In the genomic region with DNA sequence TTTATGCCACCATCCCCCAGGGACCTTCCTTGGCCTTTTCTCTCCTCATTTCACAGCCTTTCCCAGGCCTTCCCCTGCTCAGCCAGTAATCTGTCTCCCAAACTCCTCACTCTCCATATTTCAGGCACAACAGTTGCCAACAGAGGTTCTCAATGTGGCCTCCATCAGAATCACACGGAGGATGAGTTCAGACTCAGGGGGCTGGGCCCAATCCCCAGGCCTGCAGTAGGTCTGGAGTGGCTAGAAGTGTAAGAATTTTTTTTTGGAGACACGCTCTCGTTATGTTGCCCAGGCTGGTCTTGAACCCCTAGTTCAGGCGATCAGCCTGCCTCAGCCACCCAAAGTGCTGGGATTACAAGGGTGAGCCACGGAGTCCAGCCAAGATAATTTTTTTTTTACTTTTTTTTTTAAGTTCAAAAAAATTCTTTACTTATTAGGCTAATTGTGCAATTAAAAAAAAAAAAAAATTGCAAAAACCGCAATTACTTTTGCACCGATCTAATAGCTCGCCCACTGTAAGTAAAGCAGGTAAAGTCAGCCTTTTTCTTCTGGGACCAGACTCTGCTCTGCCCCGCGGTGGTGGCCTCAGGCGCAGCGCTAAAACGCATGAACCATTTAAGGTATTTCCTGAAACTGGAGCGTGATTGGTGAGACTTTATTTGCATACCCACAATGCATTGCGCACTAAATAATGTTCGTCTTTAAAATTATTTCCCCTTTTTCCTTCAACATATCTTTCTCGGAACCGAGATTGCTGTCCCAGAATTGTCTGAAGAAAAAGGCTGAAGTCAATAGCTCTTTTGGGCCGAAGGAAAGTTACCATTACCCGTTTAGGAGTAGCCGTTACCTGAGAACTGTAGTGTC, we compare ENCODE assay signal across 8 cellular contexts. TPM values are rescaled to one million over a fixed set of nuclear protein-coding genes. Genes with fewer than 3 reads are reported as not detected.
DNase-seq lines count a peak whose midpoint lies in the region; ATAC-seq, FAIRE-seq and TF ChIP-seq lines count a peak whose summit lies in the region.

No MANE protein-coding gene starts in this region.

- TF ChIP-seq EP300 in Ishikawa (IDR thresholded peaks at IDR 0.05; ENCODE audit: borderline replicate concordance) = no peak

- TF ChIP-seq RAD21 in Ishikawa (IDR thresholded peaks at IDR 0.05; ENCODE audit: low read depth) = peak; percentile 34; the same call in 1 of the 2 replicates

- ATAC-seq in GM21576 (IDR thresholded peaks at IDR 0.05; ENCODE audit: unreplicated experiment) (peak; percentile 39), mucosa of descending colon (peak; percentile 85)

- H3K9me3 ChIP-seq in OCI-LY7 (ENCODE audit: low read length) (no peaks in the 10 kb centered on the region), mucosa of descending colon (no peaks in the 10 kb centered on the region)

- FAIRE-seq in D721Med (lab: Jason Lieb, UNC) = no peak

- no peak overlapping the region for H3K4me3 ChIP-seq in OCI-LY7 (ENCODE audit: low read depth, low read length, poor library complexity, severe bottlenecking)
- H3K4me3 ChIP-seq in mucosa of descending colon = peak overlapping the region; percentile 31

- CTCF ChIA-PET in OCI-LY7 (lab: Charles Lee; ENCODE audit: unreplicated experiment) = interaction anchor here (0.9 kb wide), 1 partner anchor 44 kb away, joined by 3 read pairs; no protein-coding TSS in a partner anchor

- H3K4me2 ChIP-seq in OCI-LY7 (ENCODE audit: low read length) = peak overlapping the region; percentile 41

- TF ChIP-seq CTCF in D721Med (IDR thresholded peaks at IDR 0.05; ENCODE audit: insufficient read depth, missing control alignments) (peak; percentile 82), OCI-LY7 (conservative IDR thresholded peaks at IDR 0.05; ENCODE audit: low read length) (peak; percentile 97), mucosa of descending colon (IDR thresholded peaks at IDR 0.05) (peak; percentile 73)

- intact Hi-C loops in OCI-LY7 (cut with micrococcal nuclease; ENCODE audit: unreplicated experiment) = loop anchor here (1.0 to 5.0 kb wide), 5 partner anchors 60 to 135 kb away; partner anchors contain the start of genes MFN2 and MIIP
- intact Hi-C loops in mucosa of descending colon (cut with DNase I, micrococcal nuclease) = no loop called here

- DNase-seq in D721Med (ENCODE audit: insufficient read length, low spot score) (no peak), OCI-LY7 (ENCODE audit: low spot score) (peak; percentile 96), activated T-cell treated with anti-CD3 and anti-CD28 coated beads for 48 hours (ENCODE audit: low read depth) (peak; percentile 77), epithelial cell of prostate (ENCODE audit: low read depth, low spot score) (no peak), mucosa of descending colon (peak; percentile 94 to 95 (median 94))
- peak; percentile 70 to 78 for DNase-seq in stimulated activated CD8-positive, alpha-beta memory T cell treated with anti-CD3 and anti-CD28 coated beads, Interleukin-2, amount 100 ng/mL, for 48 hours (ENCODE audit: low read depth in 2 of 2)

- H3K9me2 ChIP-seq in OCI-LY7 (ENCODE audit: insufficient read depth, low read length) = no peaks in the 10 kb centered on the region

- no peaks in the 10 kb centered on the region for H4K20me1 ChIP-seq in OCI-LY7 (ENCODE audit: insufficient read depth, low read length)

- H3K27ac ChIP-seq in OCI-LY7 (ENCODE audit: low read depth, low read length, poor library complexity, severe bottlenecking) (peak overlapping the region; percentile 98), epithelial cell of prostate (peak overlapping the region; percentile 91)

- H3K4me1 ChIP-seq in OCI-LY7 (ENCODE audit: insufficient read depth, low read length, poor library complexity, severe bottlenecking) (peaks cover 10% of the 10 kb centered on the region), mucosa of descending colon (ENCODE audit: low read depth) (peaks cover 5% of the 10 kb centered on the region)

- no peaks in the 10 kb centered on the region for H3K79me2 ChIP-seq in OCI-LY7 (ENCODE audit: insufficient read depth, low read depth, low read length)

- BruUV-seq in OCI-LY7 (replicated peaks; lab: Mats Ljungman, UMichigan) = no TSS peak

- no peak overlapping the region for H2AFZ ChIP-seq in OCI-LY7 (ENCODE audit: low read length)

- H3K36me3 ChIP-seq in OCI-LY7 (ENCODE audit: insufficient read depth, low read length) (no peaks in the 10 kb centered on the region), mucosa of descending colon (ENCODE audit: low read depth) (no peaks in the 10 kb centered on the region)

- POLR2A ChIA-PET in OCI-LY7 (lab: Charles Lee) = interaction anchor here (0.6 to 3.8 kb wide), 21 partner anchors 9 to 131 kb away, joined by 3 to 44 read pairs (median 4); partner anchors contain the start of genes KIAA2013, MFN2, NPPA and PLOD1

TF ChIP-seq in Ishikawa, 13 proteins besides CTCF, POLR2A, EP300 and RAD21:
- TF ChIP-seq CREB1 (IDR thresholded peaks at IDR 0.05; ENCODE audit: low read depth) (no peak), REST (IDR thresholded peaks at IDR 0.05; ENCODE audit: low read depth) (no peak)
- TF ChIP-seq, protein P1, sequence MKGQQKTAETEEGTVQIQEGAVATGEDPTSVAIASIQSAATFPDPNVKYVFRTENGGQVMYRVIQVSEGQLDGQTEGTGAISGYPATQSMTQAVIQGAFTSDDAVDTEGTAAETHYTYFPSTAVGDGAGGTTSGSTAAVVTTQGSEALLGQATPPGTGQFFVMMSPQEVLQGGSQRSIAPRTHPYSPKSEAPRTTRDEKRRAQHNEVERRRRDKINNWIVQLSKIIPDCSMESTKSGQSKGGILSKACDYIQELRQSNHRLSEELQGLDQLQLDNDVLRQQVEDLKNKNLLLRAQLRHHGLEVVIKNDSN (IDR thresholded peaks at IDR 0.05) = no peak

RNA-seq across cellular contexts. Expression of gene KIAA2013, which starts 18.7 kb away (rescaled TPM):
- 42.3 and 48.3 TPM in 2 replicates for total RNA-seq in OCI-LY7 (2014; rRNA removed; shearing (Covaris generic))
- total RNA-seq in OCI-LY7 (2022) (43.7 and 47.2 TPM in 2 replicates), mucosa of descending colon (100 to 1,000 TPM in 1 of 3 donors, 10 to 100 TPM in 2; 69.6 to 102 (median 88.6) TPM)

RNA-seq across cellular contexts. Expression of gene PLOD1, which starts 27.0 kb away (rescaled TPM):
- total RNA-seq in OCI-LY7 (2014; rRNA removed; shearing (Covaris generic)) = 9.4 and 11.3 TPM in 2 replicates
- 9.7 and 11.7 TPM in 2 replicates for total RNA-seq in OCI-LY7 (2022)
- 10 to 100 TPM; 33.7 to 68.6 (median 35.4) TPM for total RNA-seq in mucosa of descending colon

RNA-seq across cellular contexts. Expression of gene NPPB, which starts 48.8 kb away (rescaled TPM):
- not detected in 2 replicates for total RNA-seq in OCI-LY7 (2014; rRNA removed; shearing (Covaris generic))
- total RNA-seq in OCI-LY7 (2022) = not detected in 2 replicates
- not detected for total RNA-seq in mucosa of descending colon

RNA-seq across cellular contexts. Expression of gene NPPA, which starts 59.9 kb away (rescaled TPM):
- not detected in 2 replicates for total RNA-seq in OCI-LY7 (2014; rRNA removed; shearing (Covaris generic))
- not detected in 2 replicates for total RNA-seq in OCI-LY7 (2022)
- 1 to 10 TPM in 1 of 3 donors, under 1 TPM in 1, not detected in 1; 0.35 to 2.0 TPM for total RNA-seq in mucosa of descending colon

Comparison
In these comparisons a context has a peak if more than half of its experiments do, and no peak if none do; other contexts are left out.
1. DNase-seq: peak in OCI-LY7 (single experiment), activated T-cell treated with anti-CD3 and anti-CD28 coated beads for 48 hours (single experiment), mucosa of descending colon (3 of 3) and stimulated activated CD8-positive, alpha-beta memory T cell treated with anti-CD3 and anti-CD28 coated beads, Interleukin-2, amount 100 ng/mL, for 48 hours (2 of 2); none in D721Med (single experiment) and epithelial cell of prostate (single experiment).
2. Peak in every context shown above with its lines, with median percentiles within 50 percentile points of each other: CTCF ChIP-seq.